8 cellular contexts compared by ENCODE assay signal in the genomic region with DNA sequence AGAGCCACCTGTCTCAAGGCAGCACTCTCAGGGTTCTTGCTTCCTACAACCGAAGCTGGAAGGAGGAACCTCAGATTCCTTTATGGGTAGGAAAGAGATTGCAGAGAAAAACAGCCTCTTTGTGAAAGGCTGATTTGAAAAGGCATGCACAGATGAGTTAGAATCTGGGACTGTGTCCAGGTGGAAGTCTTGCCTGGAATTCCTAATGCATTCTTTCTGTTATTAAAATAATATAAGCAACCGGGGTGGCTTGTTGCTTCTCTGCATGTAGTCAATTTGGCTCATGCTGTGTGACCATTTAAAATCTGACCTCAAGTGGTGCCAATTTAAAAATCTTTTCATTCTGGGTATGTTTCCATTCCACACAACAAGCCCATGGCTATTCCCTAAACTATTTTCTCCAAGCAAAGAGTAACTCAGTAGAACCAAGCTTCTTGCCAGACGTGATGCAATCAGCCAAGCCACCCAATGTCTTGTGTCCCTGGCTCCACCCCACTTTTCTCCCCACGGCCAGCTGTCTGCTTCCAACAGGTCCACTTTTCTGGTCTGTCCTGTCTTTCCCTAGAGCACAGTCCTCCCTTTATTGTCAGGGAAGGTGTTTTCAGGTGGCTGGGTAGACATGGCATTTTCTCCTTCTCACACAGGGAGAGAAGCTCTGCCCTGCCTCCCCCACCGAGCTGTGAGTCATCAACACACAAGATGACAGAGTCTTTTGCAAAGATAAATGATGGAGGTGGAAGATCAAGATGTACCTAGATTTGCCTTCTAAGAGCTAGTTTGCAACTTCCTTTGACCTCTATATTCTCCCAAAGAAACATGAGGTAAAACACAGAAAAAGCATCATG.
A peak's percentile ranks its signal among the peaks of the same experiment; 100 is the strongest.
DNase-seq lines count a peak whose midpoint lies in the region; ATAC-seq and TF ChIP-seq lines count a peak whose summit lies in the region.

No MANE protein-coding gene starts in this region.

- H2AFZ ChIP-seq in OCI-LY7 (ENCODE audit: low read length) = peak overlapping the region; percentile 75; the same call in 1 of the 2 replicates

- H3K36me3 ChIP-seq in CD4-positive, CD25-positive, alpha-beta regulatory T cell (ENCODE audit: control insufficient read depth, insufficient read depth, low read length) = no peaks in the 10 kb centered on the region
- H3K36me3 ChIP-seq in OCI-LY7 (ENCODE audit: insufficient read depth, low read length) = no peaks in the 10 kb centered on the region

- POLR2A ChIA-PET in OCI-LY7 (lab: Charles Lee) = interaction anchor here (0.5 to 1.3 kb wide), 5 partner anchors 11 to 398 kb away, joined by 3 read pairs; no protein-coding TSS in a partner anchor

- DNase-seq in CD4-positive, CD25-positive, alpha-beta regulatory T cell = peak in 1 of 3 donors; percentile 20
- DNase-seq in OCI-LY7 (ENCODE audit: low spot score) (no peak), T47D (ENCODE audit: low read depth in 1 of 2, low spot score in 1 of 2) (peak; percentile 3 to 71), medulla oblongata (ENCODE audit: extremely low spot score) (peak; percentile 66), NOMO-1 treated with dmso at 0.1 percent for 144 hours (lab: John Stamatoyannopoulos, UW; ENCODE audit: unreplicated experiment) (no peak), NCI-H1048 (lab: John Stamatoyannopoulos, UW) (no peak)
- peak; percentile 37 to 39 for DNase-seq in stimulated activated CD8-positive, alpha-beta memory T cell treated with anti-CD3 and anti-CD28 coated beads, Interleukin-7, amount 100 ng/mL, for 4 hours (ENCODE audit: low read depth in 2 of 2)

- H3K36me3 Mint-ChIP-seq in CD4-positive, CD25-positive, alpha-beta regulatory T cell = no peaks in the 10 kb centered on the region

- no peaks in the 10 kb centered on the region for H3K27me3 Mint-ChIP-seq in CD4-positive, CD25-positive, alpha-beta regulatory T cell

- peak overlapping the region; percentile 2 to 46 (median 42) for H3K27ac Mint-ChIP-seq in CD4-positive, CD25-positive, alpha-beta regulatory T cell

- in situ Hi-C loops in T47D (cut with HindIII; ENCODE audit: low pct_unique_long_range_greater_than_20kb, low sequenced_read_pairs) = no loop called here

- ATAC-seq in CD4-positive, CD25-positive, alpha-beta regulatory T cell (ENCODE audit: low read depth in 2 of 2) = peak in 1 of 2 donors; percentile 62
- ATAC-seq in HG02610 (IDR thresholded peaks at IDR 0.05; ENCODE audit: unreplicated experiment) = no peak

- BruUV-seq in OCI-LY7 (replicated peaks; lab: Mats Ljungman, UMichigan) = no TSS peak

- H4K20me1 ChIP-seq in OCI-LY7 (ENCODE audit: insufficient read depth, low read length) = no peaks in the 10 kb centered on the region

- H3K27ac ChIP-seq in CD4-positive, CD25-positive, alpha-beta regulatory T cell (ENCODE audit: insufficient read depth, low read length, poor library complexity, severe bottlenecking) = no peak overlapping the region
- H3K27ac ChIP-seq in OCI-LY7 (ENCODE audit: low read depth, low read length, poor library complexity, severe bottlenecking) = no peak overlapping the region

- H3K9me2 ChIP-seq in OCI-LY7 (ENCODE audit: insufficient read depth, low read length) = no peaks in the 10 kb centered on the region

- peaks cover 12% of the 10 kb centered on the region for H3K4me1 ChIP-seq in CD4-positive, CD25-positive, alpha-beta regulatory T cell (ENCODE audit: control insufficient read depth, insufficient read depth, low read length, poor library complexity, severe bottlenecking)
- H3K4me1 ChIP-seq in OCI-LY7 (ENCODE audit: insufficient read depth, low read length, poor library complexity, severe bottlenecking) = peaks cover 28% of the 10 kb centered on the region

- intact Hi-C loops in OCI-LY7 (cut with micrococcal nuclease; ENCODE audit: unreplicated experiment) = no loop called here

- H3K4me3 Mint-ChIP-seq in CD4-positive, CD25-positive, alpha-beta regulatory T cell = no peak overlapping the region

- CTCF ChIA-PET in OCI-LY7 (lab: Charles Lee; ENCODE audit: unreplicated experiment) = no interaction called here

- H3K79me2 ChIP-seq in OCI-LY7 (ENCODE audit: insufficient read depth, low read depth, low read length) = no peaks in the 10 kb centered on the region

- peaks cover 13 to 46% (median 27%) of the 10 kb centered on the region in 4 donors for H3K4me1 Mint-ChIP-seq in CD4-positive, CD25-positive, alpha-beta regulatory T cell

- H3K4me3 ChIP-seq in CD4-positive, CD25-positive, alpha-beta regulatory T cell (ENCODE audit: low read depth, low read length) = no peak overlapping the region
- H3K4me3 ChIP-seq in OCI-LY7 (ENCODE audit: low read depth, low read length, poor library complexity, severe bottlenecking) = no peak overlapping the region

- no peak for TF ChIP-seq CTCF in OCI-LY7 (conservative IDR thresholded peaks at IDR 0.05; ENCODE audit: low read length)

- no peaks in the 10 kb centered on the region for H3K27me3 ChIP-seq in CD4-positive, CD25-positive, alpha-beta regulatory T cell (ENCODE audit: control insufficient read depth, insufficient read depth, low read length)

- no peaks in the 10 kb centered on the region for H3K9me3 ChIP-seq in CD4-positive, CD25-positive, alpha-beta regulatory T cell (ENCODE audit: control insufficient read depth in 2 of 2, low read length in 2 of 2)
- H3K9me3 ChIP-seq in OCI-LY7 (ENCODE audit: low read length) = no peaks in the 10 kb centered on the region

- H3K9me3 Mint-ChIP-seq in CD4-positive, CD25-positive, alpha-beta regulatory T cell = no peaks in the 10 kb centered on the region

- peak overlapping the region; percentile 30; the same call in 1 of the 2 replicates for H3K4me2 ChIP-seq in OCI-LY7 (ENCODE audit: low read length)

Comparison
In these comparisons a context has a peak if more than half of its experiments do, and no peak if none do; other contexts are left out.
1. DNase-seq: peak in T47D (2 of 2), medulla oblongata (single experiment) and stimulated activated CD8-positive, alpha-beta memory T cell treated with anti-CD3 and anti-CD28 coated beads, Interleukin-7, amount 100 ng/mL, for 4 hours (2 of 2); none in OCI-LY7 (single experiment), NOMO-1 treated with dmso at 0.1 percent for 144 hours (single experiment) and NCI-H1048 (single experiment).